In the genomic region with DNA sequence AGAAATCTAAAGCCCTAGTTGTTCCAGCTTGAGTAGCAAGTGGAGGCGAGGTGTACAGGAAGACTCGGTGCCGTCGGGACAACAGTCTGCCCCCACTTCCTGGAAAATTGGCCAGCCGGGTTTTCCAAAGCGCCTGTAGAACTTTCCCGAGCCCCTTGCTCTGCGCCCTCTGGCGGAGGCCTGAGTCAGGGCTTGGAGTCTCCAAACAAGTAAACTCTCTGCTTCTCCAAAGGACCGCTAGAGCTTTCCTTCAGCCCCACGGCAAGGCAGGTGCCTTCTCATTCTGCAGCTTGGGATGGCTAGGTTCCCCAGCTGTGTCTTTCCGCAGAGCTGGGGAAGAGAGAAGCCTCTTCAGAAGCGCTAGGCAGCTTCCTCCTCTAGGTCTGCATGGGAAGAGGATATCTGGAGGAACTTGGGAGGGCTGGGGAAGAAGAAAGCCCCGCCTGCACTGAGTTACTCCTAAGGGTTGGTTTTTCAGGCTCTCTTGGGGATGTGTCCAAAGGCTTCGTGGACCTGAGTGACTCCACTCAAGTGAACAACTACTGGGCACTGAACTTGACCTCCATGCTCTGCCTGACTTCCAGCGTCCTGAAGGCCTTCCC, we compare ENCODE assay signal across 8 cellular contexts. TPM values are rescaled to one million over a fixed set of nuclear protein-coding genes. Genes with fewer than 3 reads are reported as not detected.
DNase-seq lines count a peak whose midpoint lies in the region; TF ChIP-seq lines count a peak whose summit lies in the region.

No MANE protein-coding gene starts in this region.

- peak overlapping the region; percentile 67 for H3K4me2 ChIP-seq in DOHH2 (ENCODE audit: low read length)

- H2AFZ ChIP-seq in neuron (ENCODE audit: low read depth, low read length) = peak overlapping the region; percentile 96

- peaks cover 53% of the 10 kb centered on the region for H3K27me3 Mint-ChIP-seq in activated naive CD4-positive, alpha-beta T cell treated with anti-CD3 and anti-CD28 coated beads, Interleukin-2, amount 50 U/mL, for 24 hours

- H3K4me3 Mint-ChIP-seq in activated naive CD4-positive, alpha-beta T cell treated with anti-CD3 and anti-CD28 coated beads, Interleukin-2, amount 50 U/mL, for 24 hours = peak overlapping the region; percentile 80

- H3K9me3 ChIP-seq in DOHH2 (ENCODE audit: control insufficient read depth, insufficient read depth, low read length) (no peaks in the 10 kb centered on the region), neuron (ENCODE audit: low read length) (no peaks in the 10 kb centered on the region), thymus (ENCODE audit: control insufficient read depth) (no peaks in the 10 kb centered on the region)

- H3K36me3 Mint-ChIP-seq in activated naive CD4-positive, alpha-beta T cell treated with anti-CD3 and anti-CD28 coated beads, Interleukin-2, amount 50 U/mL, for 24 hours = no peaks in the 10 kb centered on the region

- peak; percentile 81 for TF ChIP-seq CTCF in DOHH2 (IDR thresholded peaks at IDR 0.05; ENCODE audit: low read depth, low read length, poor library complexity, severe bottlenecking)

- peaks cover 4% of the 10 kb centered on the region for H3K4me1 Mint-ChIP-seq in activated naive CD4-positive, alpha-beta T cell treated with anti-CD3 and anti-CD28 coated beads, Interleukin-2, amount 50 U/mL, for 24 hours

- no peaks in the 10 kb centered on the region for H3K4me1 ChIP-seq in DOHH2 (ENCODE audit: control insufficient read depth, low read length)
- H3K4me1 ChIP-seq in neuron (ENCODE audit: insufficient read depth, low read length) = no peaks in the 10 kb centered on the region
- H3K4me1 ChIP-seq in thymus (ENCODE audit: control insufficient read depth, insufficient read depth, low read length) = peaks cover 7% of the 10 kb centered on the region

- H3K27ac Mint-ChIP-seq in activated naive CD4-positive, alpha-beta T cell treated with anti-CD3 and anti-CD28 coated beads, Interleukin-2, amount 50 U/mL, for 24 hours = no peak overlapping the region

- no peak overlapping the region for H3K27ac ChIP-seq in DOHH2 (ENCODE audit: low read depth, low read length)
- no peak overlapping the region for H3K27ac ChIP-seq in thymus (ENCODE audit: low read depth)

- 14% methylated on average over 16 of the region's 16 CpGs for WGBS in thymus

- H3K9me2 ChIP-seq in DOHH2 (replicated peaks; ENCODE audit: control insufficient read depth, low read length) = no peaks in the 10 kb centered on the region

- DNase-seq in GOT3 (lab: John Stamatoyannopoulos, UW) (peak; percentile 46), LHCN-M2 (ENCODE audit: low read depth) (peak; percentile 84), RKO (ENCODE audit: low spot score) (peak; percentile 93), globus pallidus (ENCODE audit: low spot score) (peak; percentile 82)

- H3F3A ChIP-seq in DOHH2 (ENCODE audit: control insufficient read depth, insufficient read depth) = no peaks in the 10 kb centered on the region

- H3K4me3 ChIP-seq in DOHH2 (ENCODE audit: low read length) (peak overlapping the region; percentile 47), neuron (ENCODE audit: low read length) (peak overlapping the region; percentile 52), thymus (ENCODE audit: low read length) (peak overlapping the region; percentile 54)

- H3K27me3 ChIP-seq in DOHH2 (ENCODE audit: control insufficient read depth, low read length) (peaks cover 19% of the 10 kb centered on the region), neuron (ENCODE audit: insufficient read depth, low read length) (peaks cover 16% of the 10 kb centered on the region), thymus (ENCODE audit: control insufficient read depth, insufficient read depth) (peaks cover 31% of the 10 kb centered on the region)

- no peaks in the 10 kb centered on the region for H3K9me3 Mint-ChIP-seq in activated naive CD4-positive, alpha-beta T cell treated with anti-CD3 and anti-CD28 coated beads, Interleukin-2, amount 50 U/mL, for 24 hours

- H3K79me2 ChIP-seq in DOHH2 (ENCODE audit: control insufficient read depth, low read length) = no peaks in the 10 kb centered on the region

- no peaks in the 10 kb centered on the region for H4K20me1 ChIP-seq in DOHH2 (ENCODE audit: control insufficient read depth, insufficient read depth, low read depth, low read length)

- H3K36me3 ChIP-seq in DOHH2 (ENCODE audit: control insufficient read depth, low read length) = no peaks in the 10 kb centered on the region
- H3K36me3 ChIP-seq in neuron (ENCODE audit: insufficient read depth, low read length) = no peaks in the 10 kb centered on the region
- H3K36me3 ChIP-seq in thymus (ENCODE audit: control insufficient read depth, insufficient read depth) = no peaks in the 10 kb centered on the region

RNA-seq across cellular contexts. Expression of gene SPR, which starts 0.7 kb away (rescaled TPM):
- total RNA-seq in LHCN-M2 (2014; rRNA removed) = 37.9 and 39.3 TPM in 2 replicates
- 31.6 TPM for polyA plus RNA-seq in LHCN-M2 (2012)
- polyA plus RNA-seq in thymus = 9.1 TPM

RNA-seq across cellular contexts. Expression of gene EMX1, which starts 29.4 kb away (rescaled TPM):
- total RNA-seq in LHCN-M2 (2014; rRNA removed) = not detected in 2 replicates
- polyA plus RNA-seq in LHCN-M2 (2012) = not detected
- 0.82 TPM for polyA plus RNA-seq in thymus
